16 cellular contexts compared by ENCODE assay signal in genomic region chr7:42574693-42575084, GRCh38.
DNase-seq lines count a peak whose midpoint lies in the region; ATAC-seq and TF ChIP-seq lines count a peak whose summit lies in the region.
"Had no signal": no experiment of that assay in that cellular context is flagged by ENCODE, and none has a peak within 500 bp of the region (broad histone marks: within the 10 kb centered on the region; RNA-seq: fewer than 3 reads in every experiment).

No MANE protein-coding gene starts in this region.

- intact Hi-C loops in transverse colon (cut with DNase I; ENCODE audit: low total_unique reads) = no loop called here

- H3K4me3 ChIP-seq in adipocyte (ENCODE audit: low read length) (no peak overlapping the region), transverse colon (no peak overlapping the region)
- H3K4me3 ChIP-seq: lower lobe of right lung, right atrium auricular region, testis had no signal

- peak; percentile 7 for DNase-seq in DMS53 (lab: John Stamatoyannopoulos, UW)
- no peak for DNase-seq in DMS53 treated with DMSO at 0.1 percent for 48 hours (lab: John Stamatoyannopoulos, UW; ENCODE audit: unreplicated experiment)
- peak; percentile 32 for DNase-seq in adipocyte (ENCODE audit: low read depth)
- peak; percentile 1 for DNase-seq in hepatic stellate cell (ENCODE audit: low spot score)
- DNase-seq in transverse colon = no peak
- no peak for DNase-seq in mucosa of gallbladder (ENCODE audit: low spot score)
- DNase-seq: 8988T, activated gamma-delta T cell treated with Interleukin-2 at 50 U/mL for 16 hours, DMS 273 treated with DMSO at 0.1 percent for 48 hours, lower lobe of right lung, NCI-H1105, T-cell, testis had no signal

- no peak overlapping the region for H3K9ac ChIP-seq in adipocyte (ENCODE audit: low read length)

- H3K9me3 ChIP-seq in adipocyte (ENCODE audit: control insufficient read depth, low read length) (peaks cover 20% of the 10 kb centered on the region), transverse colon (peaks cover 4% of the 10 kb centered on the region in 2 donors)
- H3K9me3 ChIP-seq: testis had no signal

- in situ Hi-C loops in transverse colon (cut with MboI; ENCODE audit: low pct_ligation_motif_present in 1 of 4, low pct_unique_long_range_greater_than_20kb in 1 of 4, low sequenced_read_pairs in 3 of 4) = no loop called here

- H3K27me3 ChIP-seq in adipocyte (replicated peaks; ENCODE audit: control insufficient read depth, insufficient read depth, low read length) (peaks cover 13% of the 10 kb centered on the region), transverse colon (no peaks in the 10 kb centered on the region)
- H3K27me3 ChIP-seq: right atrium auricular region, testis had no signal

- peak overlapping the region; percentile 16 to 55 (median 34) for H3K27ac ChIP-seq in transverse colon
- H3K27ac ChIP-seq: lower lobe of right lung, right atrium auricular region, testis had no signal

- TF ChIP-seq POLR2A in transverse colon (IDR thresholded peaks at IDR 0.05) = no peak

- TF ChIP-seq CTCF in transverse colon (IDR thresholded peaks at IDR 0.05) = peak in 1 of 5 experiments; percentile 11

- 67 to 74% methylated on average over 3 of the region's 3 CpGs for WGBS in transverse colon (ENCODE audit: low coverage in 1 of 2), 2 donors

- H3K36me3 ChIP-seq in adipocyte (ENCODE audit: control insufficient read depth, insufficient read depth, low read length, severe bottlenecking) = no peaks in the 10 kb centered on the region
- no peaks in the 10 kb centered on the region for H3K36me3 ChIP-seq in transverse colon
- H3K36me3 ChIP-seq: lower lobe of right lung, right atrium auricular region had no signal

- peaks cover 10% of the 10 kb centered on the region for H3K4me1 ChIP-seq in adipocyte (ENCODE audit: control insufficient read depth, insufficient read depth, low read length)
- H3K4me1 ChIP-seq in transverse colon = peaks cover 5 to 34% (median 9%) of the 10 kb centered on the region in 4 donors
- H3K4me1 ChIP-seq: right atrium auricular region, testis had no signal

- ATAC-seq in GM18520 (IDR thresholded peaks at IDR 0.05; ENCODE audit: unreplicated experiment) = no peak
- ATAC-seq in HG03039 (IDR thresholded peaks at IDR 0.05; ENCODE audit: unreplicated experiment) = no peak
- ATAC-seq: T-cell had no signal

- TF ChIP-seq EP300 in transverse colon (IDR thresholded peaks at IDR 0.05; ENCODE audit: low read depth) = no peak

Comparison
In these comparisons a context has a peak if more than half of its experiments do, and no peak if none do; other contexts are left out.
1. DNase-seq: peak in DMS53 (single experiment), adipocyte (single experiment) and hepatic stellate cell (single experiment); none in DMS53 treated with DMSO at 0.1 percent for 48 hours (single experiment), transverse colon (single experiment) and mucosa of gallbladder (single experiment).